9 cellular contexts compared by ENCODE assay signal in the genomic region with DNA sequence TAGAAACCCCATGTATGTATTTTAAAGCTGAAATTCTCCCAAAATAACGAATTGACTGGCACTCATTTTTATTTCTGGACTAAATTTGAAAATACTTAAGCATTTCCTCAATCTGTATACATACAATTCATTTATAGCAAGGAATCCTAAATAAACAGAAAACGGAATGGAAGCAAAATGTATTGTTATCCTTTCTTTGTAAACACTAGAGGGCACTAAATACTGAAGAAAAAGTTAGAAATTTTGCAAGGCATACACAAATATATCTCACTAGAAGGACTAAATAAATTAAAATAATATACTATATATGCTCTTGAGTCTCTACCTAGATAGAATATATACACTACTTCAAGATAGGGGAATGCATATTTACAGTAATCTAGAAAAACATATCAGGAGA. TPM values are rescaled to one million over a fixed set of nuclear protein-coding genes. Genes with fewer than 3 reads are reported as not detected.
DNase-seq lines count a peak whose midpoint lies in the region; ATAC-seq, FAIRE-seq and TF ChIP-seq lines count a peak whose summit lies in the region.
"Had no signal": no experiment of that assay in that cellular context is flagged by ENCODE, and none has a peak within 500 bp of the region (broad histone marks: within the 10 kb centered on the region; RNA-seq: fewer than 3 reads in every experiment).

No MANE protein-coding gene starts in this region.

- no peaks in the 10 kb centered on the region for H3K9me2 ChIP-seq in Loucy (replicated peaks; ENCODE audit: low read depth, low read length)

- FAIRE-seq in G401.6 (lab: Jason Lieb, UNC), result peak; percentile 88

- H3K36me3 Mint-ChIP-seq in activated naive CD8-positive, alpha-beta T cell treated with anti-CD3 and anti-CD28 coated beads, Interleukin-2, amount 50 U/mL, for 24 hours (ENCODE audit: low read depth), result no peaks in the 10 kb centered on the region

- no peaks in the 10 kb centered on the region for H3F3A ChIP-seq in Loucy (ENCODE audit: low read depth)

- no peaks in the 10 kb centered on the region for H4K20me1 ChIP-seq in Loucy (ENCODE audit: insufficient read depth, low read length, poor library complexity, severe bottlenecking)

- H3K4me1 Mint-ChIP-seq in activated naive CD8-positive, alpha-beta T cell treated with anti-CD3 and anti-CD28 coated beads, Interleukin-2, amount 50 U/mL, for 24 hours, result no peaks in the 10 kb centered on the region

- DNase-seq in SKM-1 (lab: John Stamatoyannopoulos, UW; ENCODE audit: unreplicated experiment) (peak; percentile 43), medulla oblongata (ENCODE audit: extremely low spot score) (peak; percentile 23), AG08395 (ENCODE audit: low spot score) (no peak), glomerular visceral epithelial cell (ENCODE audit: extremely low spot score) (no peak)
- no peak for DNase-seq in activated naive CD8-positive, alpha-beta T cell treated with anti-CD3 and anti-CD28 coated beads, Interleukin-2, amount 50 U/mL, for 24 hours

- H3K4me2 ChIP-seq in Loucy (ENCODE audit: low read depth, low read length, poor library complexity, severe bottlenecking), result no peak overlapping the region

- peaks cover 3% of the 10 kb centered on the region for H3K27me3 Mint-ChIP-seq in activated naive CD8-positive, alpha-beta T cell treated with anti-CD3 and anti-CD28 coated beads, Interleukin-2, amount 50 U/mL, for 24 hours

- H3K27me3 ChIP-seq in Loucy (ENCODE audit: insufficient read depth, low read length, poor library complexity, severe bottlenecking), result no peaks in the 10 kb centered on the region

- no peak for ATAC-seq in activated naive CD8-positive, alpha-beta T cell treated with anti-CD3 and anti-CD28 coated beads, Interleukin-2, amount 50 U/mL, for 24 hours
- no peak for ATAC-seq in esophagus mucosa

- H3K4me1 ChIP-seq in Loucy (ENCODE audit: insufficient read depth, low read length, poor library complexity, severe bottlenecking), result no peaks in the 10 kb centered on the region

- no peak overlapping the region for H3K4me3 Mint-ChIP-seq in activated naive CD8-positive, alpha-beta T cell treated with anti-CD3 and anti-CD28 coated beads, Interleukin-2, amount 50 U/mL, for 24 hours

- H3K27ac Mint-ChIP-seq in activated naive CD8-positive, alpha-beta T cell treated with anti-CD3 and anti-CD28 coated beads, Interleukin-2, amount 50 U/mL, for 24 hours, result no peak overlapping the region

- H3K9me3 Mint-ChIP-seq in activated naive CD8-positive, alpha-beta T cell treated with anti-CD3 and anti-CD28 coated beads, Interleukin-2, amount 50 U/mL, for 24 hours, result no peaks in the 10 kb centered on the region

- H3K9ac ChIP-seq in Loucy (ENCODE audit: low read depth, low read length, poor library complexity, severe bottlenecking), result no peak overlapping the region

- no peaks in the 10 kb centered on the region for H3K79me2 ChIP-seq in Loucy (ENCODE audit: insufficient read depth, low read length)

- no peak overlapping the region for H2AFZ ChIP-seq in Loucy (ENCODE audit: low read length)

- H3K9me3 ChIP-seq in Loucy (ENCODE audit: insufficient read depth, low read depth, low read length), result no peaks in the 10 kb centered on the region

- TF ChIP-seq CTCF in Loucy (conservative IDR thresholded peaks at IDR 0.05; ENCODE audit: low read length), result peak; percentile 49

- no peaks in the 10 kb centered on the region for H3K36me3 ChIP-seq in Loucy (ENCODE audit: insufficient read depth, low read length)

- H3K4me3 ChIP-seq in Loucy (ENCODE audit: low read length, poor library complexity, severe bottlenecking), result no peak overlapping the region

RNA-seq across cellular contexts. Expression of gene ANO5, which starts 23.1 kb away (rescaled TPM):
- total RNA-seq in esophagus mucosa, result 0.20 TPM
- total RNA-seq: myocyte had no signal

Comparison
In these comparisons a context has a peak if more than half of its experiments do, and no peak if none do; other contexts are left out.
1. DNase-seq: peak in SKM-1 (single experiment) and medulla oblongata (single experiment); none in activated naive CD8-positive, alpha-beta T cell treated with anti-CD3 and anti-CD28 coated beads, Interleukin-2, amount 50 U/mL, for 24 hours (single experiment), AG08395 (single experiment) and glomerular visceral epithelial cell (single experiment).